Comparison of ENCODE assay signal across 14 cellular contexts in genomic region chr4:138348055-138348454, GRCh38.
DNase-seq lines count a peak whose midpoint lies in the region; ATAC-seq, FAIRE-seq and TF ChIP-seq lines count a peak whose summit lies in the region.
"Had no signal": no experiment of that assay in that cellular context is flagged by ENCODE, and none has a peak within 500 bp of the region (broad histone marks: within the 10 kb centered on the region; RNA-seq: fewer than 3 reads in every experiment).

No MANE protein-coding gene starts in this region.

- H3K27me3 ChIP-seq in bronchial epithelial cell (ENCODE audit: control insufficient read depth, insufficient read depth, low read length) (no peaks in the 10 kb centered on the region), gastrocnemius medialis (no peaks in the 10 kb centered on the region)

- TF ChIP-seq POLR2A in gastrocnemius medialis (IDR thresholded peaks at IDR 0.05) = no peak

- H3K4me1 Mint-ChIP-seq in Calu3 (ENCODE audit: low read depth, unreplicated experiment) = peaks cover 43% of the 10 kb centered on the region
- peaks cover 1% of the 10 kb centered on the region for H3K4me1 Mint-ChIP-seq in activated T-helper 2 cell treated with anti-CD3 and anti-CD28 coated beads, Interferon-gamma antibody, Interleukin-2, Interleukin-4, amounts not matched to agents 10 μg/mL and 5 μg/mL and 100 μg/mL, durations not matched to agents 14 hours and 24 hours and 36 hours (ENCODE audit: low read depth)
- H3K4me1 Mint-ChIP-seq: CD4-positive, alpha-beta memory T cell had no signal

- H3K27me3 Mint-ChIP-seq in Calu3 (ENCODE audit: unreplicated experiment) = no peaks in the 10 kb centered on the region
- H3K27me3 Mint-ChIP-seq in activated T-helper 2 cell treated with anti-CD3 and anti-CD28 coated beads, Interferon-gamma antibody, Interleukin-2, Interleukin-4, amounts not matched to agents 10 μg/mL and 5 μg/mL and 100 μg/mL, durations not matched to agents 14 hours and 24 hours and 36 hours (ENCODE audit: low read depth) = no peaks in the 10 kb centered on the region
- H3K27me3 Mint-ChIP-seq: CD4-positive, alpha-beta memory T cell had no signal

- ATAC-seq in GM21576 (IDR thresholded peaks at IDR 0.05; ENCODE audit: unreplicated experiment) = peak; percentile 37
- ATAC-seq in HG03520 (IDR thresholded peaks at IDR 0.05; ENCODE audit: unreplicated experiment) = peak; percentile 50
- ATAC-seq in gastrocnemius medialis = no peak
- no peak for ATAC-seq in activated CD4-positive, CD25-positive, alpha-beta regulatory T cell treated with anti-CD3 and anti-CD28 coated beads, Interleukin-2, amount 50 U/mL, for 24 hours

- no peak overlapping the region for H3K27ac ChIP-seq in gastrocnemius medialis
- H3K27ac ChIP-seq: left ventricle myocardium inferior had no signal

- peaks cover 11% of the 10 kb centered on the region for H3K9me3 Mint-ChIP-seq in Calu3 (ENCODE audit: low read depth, unreplicated experiment)
- no peaks in the 10 kb centered on the region for H3K9me3 Mint-ChIP-seq in activated T-helper 2 cell treated with anti-CD3 and anti-CD28 coated beads, Interferon-gamma antibody, Interleukin-2, Interleukin-4, amounts not matched to agents 10 μg/mL and 5 μg/mL and 100 μg/mL, durations not matched to agents 14 hours and 24 hours and 36 hours
- H3K9me3 Mint-ChIP-seq: activated naive CD4-positive, alpha-beta T cell treated with anti-CD3 and anti-CD28 coated beads for 36 hours had no signal

- intact Hi-C loops in Calu3 (cut with micrococcal nuclease; ENCODE audit: unreplicated experiment) = loop anchor here (2.0 to 5.0 kb wide), 3 partner anchors 59 to 147 kb away; no protein-coding TSS in a partner anchor
- intact Hi-C loops in activated T-helper 2 cell treated with anti-CD3 and anti-CD28 coated beads, Interferon-gamma antibody, Interleukin-2, Interleukin-4, amounts not matched to agents 10 μg/mL and 5 μg/mL and 100 μg/mL, durations not matched to agents 14 hours and 24 hours and 36 hours (cut with micrococcal nuclease) = no loop called here
- intact Hi-C loops in gastrocnemius medialis (cut with DNase I; ENCODE audit: low total_unique reads) = no loop called here

- CTCF ChIA-PET in Calu3 (lab: Charles Lee) = interaction anchor here (0.8 to 1.5 kb wide), 3 partner anchors 106 to 147 kb away, joined by 3 to 7 read pairs (median 4); partner anchors contain the start of gene SLC7A11

- no peak for TF ChIP-seq CTCF in Calu3 (IDR thresholded peaks at IDR 0.05; ENCODE audit: unreplicated experiment)
- no peak for TF ChIP-seq CTCF in bronchial epithelial cell (IDR thresholded peaks at IDR 0.05; ENCODE audit: insufficient read depth, low read length, severe bottlenecking)
- TF ChIP-seq CTCF in gastrocnemius medialis (IDR thresholded peaks at IDR 0.05 in 4 of 5, conservative IDR thresholded peaks at IDR 0.05 in 1 of 5) = no peak
- no peak for TF ChIP-seq CTCF in GM10266 (IDR thresholded peaks at IDR 0.05; ENCODE audit: control insufficient read depth, insufficient read depth, low read depth, missing control alignments)

- no TSS peak for BruUV-seq in Calu3 (replicated peaks; lab: Mats Ljungman, UMichigan)

- peaks cover 10% of the 10 kb centered on the region for H3K36me3 Mint-ChIP-seq in Calu3 (ENCODE audit: insufficient read depth, unreplicated experiment)
- H3K36me3 Mint-ChIP-seq in activated T-helper 2 cell treated with anti-CD3 and anti-CD28 coated beads, Interferon-gamma antibody, Interleukin-2, Interleukin-4, amounts not matched to agents 10 μg/mL and 5 μg/mL and 100 μg/mL, durations not matched to agents 14 hours and 24 hours and 36 hours (ENCODE audit: low read depth) = no peaks in the 10 kb centered on the region
- H3K36me3 Mint-ChIP-seq: CD4-positive, alpha-beta memory T cell had no signal

- FAIRE-seq in bronchial epithelial cell (lab: Jason Lieb, UNC) = peak; percentile 73
- FAIRE-seq: endometrium had no signal

- H3K4me3 ChIP-seq in bronchial epithelial cell (ENCODE audit: low read depth, low read length) = no peak overlapping the region
- H3K4me3 ChIP-seq in gastrocnemius medialis = no peak overlapping the region
- H3K4me3 ChIP-seq: left ventricle myocardium inferior had no signal

- H3K36me3 ChIP-seq in bronchial epithelial cell (ENCODE audit: control insufficient read depth, insufficient read depth, low read length) (no peaks in the 10 kb centered on the region), gastrocnemius medialis (no peaks in the 10 kb centered on the region)
- H3K36me3 ChIP-seq: left ventricle myocardium inferior had no signal

- no peaks in the 10 kb centered on the region for H3K9me3 ChIP-seq in gastrocnemius medialis

- H3K4me1 ChIP-seq in gastrocnemius medialis = no peaks in the 10 kb centered on the region
- H3K4me1 ChIP-seq: left ventricle myocardium inferior had no signal

- DNase-seq in Calu3 = peak; percentile 47
- DNase-seq in bronchial epithelial cell (ENCODE audit: low read depth) = peak; percentile 68
- DNase-seq in activated T-helper 2 cell treated with anti-CD3 and anti-CD28 coated beads, Interferon-gamma antibody, Interleukin-2, Interleukin-4, amounts not matched to agents 10 μg/mL and 5 μg/mL and 100 μg/mL, durations not matched to agents 14 hours and 24 hours and 36 hours (ENCODE audit: low spot score) = no peak
- DNase-seq in gastrocnemius medialis = no peak
- DNase-seq in GM10266 (ENCODE audit: extremely low spot score) = no peak
- DNase-seq: activated CD4-positive, CD25-positive, alpha-beta regulatory T cell; activated naive CD4-positive, alpha-beta T cell treated with anti-CD3 and anti-CD28 coated beads for 36 hours; CD4-positive, alpha-beta memory T cell; left ventricle myocardium inferior; NCI-H774 had no signal

- peak overlapping the region; percentile 96 for H3K27ac Mint-ChIP-seq in Calu3 (ENCODE audit: unreplicated experiment)
- H3K27ac Mint-ChIP-seq in activated T-helper 2 cell treated with anti-CD3 and anti-CD28 coated beads, Interferon-gamma antibody, Interleukin-2, Interleukin-4, amounts not matched to agents 10 μg/mL and 5 μg/mL and 100 μg/mL, durations not matched to agents 14 hours and 24 hours and 36 hours = no peak overlapping the region
- H3K27ac Mint-ChIP-seq: activated naive CD4-positive, alpha-beta T cell treated with anti-CD3 and anti-CD28 coated beads for 36 hours; CD4-positive, alpha-beta memory T cell had no signal

- in situ Hi-C loops in gastrocnemius medialis (cut with MboI; ENCODE audit: low sequenced_read_pairs in 4 of 4) = no loop called here

- peak overlapping the region; percentile 41 for H3K4me3 Mint-ChIP-seq in Calu3 (ENCODE audit: low read depth, unreplicated experiment)
- no peak overlapping the region for H3K4me3 Mint-ChIP-seq in activated T-helper 2 cell treated with anti-CD3 and anti-CD28 coated beads, Interferon-gamma antibody, Interleukin-2, Interleukin-4, amounts not matched to agents 10 μg/mL and 5 μg/mL and 100 μg/mL, durations not matched to agents 14 hours and 24 hours and 36 hours (ENCODE audit: low read depth)
- H3K4me3 Mint-ChIP-seq: activated naive CD4-positive, alpha-beta T cell treated with anti-CD3 and anti-CD28 coated beads for 36 hours; CD4-positive, alpha-beta memory T cell had no signal

Comparison
In these comparisons a context has a peak if more than half of its experiments do, and no peak if none do; other contexts are left out.
1. DNase-seq: peak in Calu3 (single experiment) and bronchial epithelial cell (single experiment); none in activated T-helper 2 cell treated with anti-CD3 and anti-CD28 coated beads, Interferon-gamma antibody, Interleukin-2, Interleukin-4, amounts not matched to agents 10 μg/mL and 5 μg/mL and 100 μg/mL, durations not matched to agents 14 hours and 24 hours and 36 hours (single experiment), gastrocnemius medialis (0 of 2) and GM10266 (single experiment).
2. ATAC-seq: peak in GM21576 (single experiment) and HG03520 (single experiment); none in gastrocnemius medialis (0 of 2) and activated CD4-positive, CD25-positive, alpha-beta regulatory T cell treated with anti-CD3 and anti-CD28 coated beads, Interleukin-2, amount 50 U/mL, for 24 hours (0 of 2).